Comparison of ENCODE assay signal across 1 cellular context in genomic region chr4:26179316-26179760, GRCh38.
TF ChIP-seq lines count a peak whose summit lies in the region.

No MANE protein-coding gene starts in this region.

TF ChIP-seq in GM12878, 131 proteins besides CTCF, POLR2A, EP300 and RAD21 (continued from another document and continues in another):
- TF ChIP-seq HDAC6 (IDR thresholded peaks at IDR 0.05; ENCODE audit: unreplicated experiment) (no peak), TBL1XR1 (IDR thresholded peaks at IDR 0.05; ENCODE audit: low read depth, low read length) (0 out of 2 replicates have a peak, but pooled peaks have one; percentile 42), HDGF (IDR thresholded peaks at IDR 0.05) (no peak), ATF3 (IDR thresholded peaks at IDR 0.05; ENCODE audit: borderline replicate concordance, extremely low read depth, low read depth, low read length) (no peak), YY1 (IDR thresholded peaks at IDR 0.05; ENCODE audit: low read depth, low read length) (peak; percentile 53; the same call in 1 of the 2 replicates), BRCA1 (IDR thresholded peaks at IDR 0.05; ENCODE audit: low read depth, low read length) (no peak), FOXK2 (IDR thresholded peaks at IDR 0.05) (no peak), BMI1 (IDR thresholded peaks at IDR 0.05; ENCODE audit: borderline replicate concordance) (0 out of 2 replicates have a peak, but pooled peaks have one; percentile 24), E4F1 (IDR thresholded peaks at IDR 0.05; ENCODE audit: borderline replicate concordance, partially characterized antibody) (no peak), SRF (IDR thresholded peaks at IDR 0.05; ENCODE audit: low read depth in 2 of 2, low read length in 2 of 2) (no peak), ZNF207 (IDR thresholded peaks at IDR 0.05; ENCODE audit: borderline replicate concordance) (no peak), MEF2A (IDR thresholded peaks at IDR 0.05; ENCODE audit: insufficient read depth, low read depth, low read length) (peak; percentile 80; the same call in 1 of the 2 replicates), NR2F1 (conservative IDR thresholded peaks at IDR 0.05) (no peak), MXI1 (IDR thresholded peaks at IDR 0.05; ENCODE audit: low read depth, low read length) (no peak), RAD51 (IDR thresholded peaks at IDR 0.05) (no peak), SMARCA5 (IDR thresholded peaks at IDR 0.05) (no peak), TCF7 (IDR thresholded peaks at IDR 0.05; ENCODE audit: borderline replicate concordance) (no peak), ZBTB4 (CRISPR knock-in tag; IDR thresholded peaks at IDR 0.05) (no peak), REST (IDR thresholded peaks at IDR 0.05; ENCODE audit: low read depth, low read length) (no peak), CBX5 (IDR thresholded peaks at IDR 0.05; ENCODE audit: low read depth) (peak; percentile 93; the same call in 1 of the 2 replicates), RBBP5 (conservative IDR thresholded peaks at IDR 0.05) (no peak), ZZZ3 (IDR thresholded peaks at IDR 0.05; ENCODE audit: control insufficient read depth, insufficient read length, low read depth) (no peak), CUX1 (IDR thresholded peaks at IDR 0.05; ENCODE audit: insufficient replicate concordance, low read depth, low read length) (no peak), STAT1 (conservative IDR thresholded peaks at IDR 0.05) (no peak), EED (IDR thresholded peaks at IDR 0.05; ENCODE audit: low read depth) (peak; percentile 53), SPI1 (IDR thresholded peaks at IDR 0.05; ENCODE audit: borderline replicate concordance, insufficient read depth, low read depth, low read length) (no peak), WRNIP1 (IDR thresholded peaks at IDR 0.05; ENCODE audit: borderline replicate concordance, low read depth, low read length) (no peak), USF2 (IDR thresholded peaks at IDR 0.05; ENCODE audit: borderline replicate concordance, low read depth, low read length) (no peak), RELA (IDR thresholded peaks at IDR 0.05; ENCODE audit: borderline replicate concordance, partially characterized antibody) (no peak), SUZ12 (IDR thresholded peaks at IDR 0.05; ENCODE audit: unreplicated experiment) (no peak), ATF2 (IDR thresholded peaks at IDR 0.05; ENCODE audit: low read length) (peak; percentile 92), ATF7 (IDR thresholded peaks at IDR 0.05; ENCODE audit: low read depth) (0 out of 2 replicates have a peak, but pooled peaks have one; percentile 24), RCOR1 (conservative IDR thresholded peaks at IDR 0.05; ENCODE audit: low read depth, low read length) (no peak), USF1 (IDR thresholded peaks at IDR 0.05; ENCODE audit: borderline replicate concordance, extremely low read length, insufficient read depth, low read depth, low read length) (no peak), GABPA (IDR thresholded peaks at IDR 0.05; ENCODE audit: low read depth) (peak; percentile 48; the same call in 1 of the 2 replicates), PML (IDR thresholded peaks at IDR 0.05; ENCODE audit: low read length) (no peak), NFYA (IDR thresholded peaks at IDR 0.05; ENCODE audit: borderline replicate concordance, low read depth, low read length) (no peak), EZH2 (IDR thresholded peaks at IDR 0.05; ENCODE audit: borderline replicate concordance, control insufficient read depth, low read depth, low read length) (no peak), SUPT20H (IDR thresholded peaks at IDR 0.05; ENCODE audit: borderline replicate concordance, control insufficient read depth, low read depth, low read length) (no peak)
